ENCODE assay signal across 22 cellular contexts in genomic region chr9:35279946-35280345, GRCh38.
DNase-seq lines count a peak whose midpoint lies in the region; ATAC-seq, FAIRE-seq and TF ChIP-seq lines count a peak whose summit lies in the region.
"Had no signal": no experiment of that assay in that cellular context is flagged by ENCODE, and none has a peak within 500 bp of the region (broad histone marks: within the 10 kb centered on the region; RNA-seq: fewer than 3 reads in every experiment).

No MANE protein-coding gene starts in this region.

- no peaks in the 10 kb centered on the region for H3K36me3 ChIP-seq in IMR-90 (ENCODE audit: control insufficient read depth, insufficient read depth, low read length)
- no peaks in the 10 kb centered on the region for H3K36me3 ChIP-seq in osteoblast (ENCODE audit: insufficient read depth, low read length)
- H3K36me3 ChIP-seq: BLaER1 treated with 17β-estradiol and CSF1 and Interleukin-3, amounts not matched to agents 10 nM and 100 nM had no signal

- no peaks in the 10 kb centered on the region for H3K79me1 ChIP-seq in IMR-90 (ENCODE audit: low read depth in 1 of 2, low read length in 2 of 2)

- H3K27me3 ChIP-seq in IMR-90 (ENCODE audit: control insufficient read depth, insufficient read depth, low read length) (no peaks in the 10 kb centered on the region), osteoblast (ENCODE audit: insufficient read depth, low read length) (no peaks in the 10 kb centered on the region)
- H3K27me3 ChIP-seq: BLaER1 treated with 17β-estradiol and CSF1 and Interleukin-3, amounts not matched to agents 10 nM and 100 nM had no signal

- POLR2A ChIA-PET in A549 (lab: Yijun Ruan, JAX) (no interaction called here), IMR-90 (lab: Charles Lee; ENCODE audit: unreplicated experiment) (no interaction called here)

- TF ChIP-seq POLR2A in A549 (IDR thresholded peaks at IDR 0.05; ENCODE audit: low read length) (no peak), IMR-90 (IDR thresholded peaks at IDR 0.05; ENCODE audit: low read depth, low read length) (no peak)

- no peak overlapping the region for H2BK120ac ChIP-seq in IMR-90 (ENCODE audit: low read depth, low read length)

- no peak overlapping the region for H2BK15ac ChIP-seq in IMR-90 (ENCODE audit: low read depth, low read length)

- no peak overlapping the region for H3K9ac ChIP-seq in IMR-90 (ENCODE audit: low read depth, low read length)
- H3K9ac ChIP-seq: BLaER1 treated with 17β-estradiol and CSF1 and Interleukin-3, amounts not matched to agents 10 nM and 100 nM had no signal

- H4K20me1 ChIP-seq in IMR-90 (ENCODE audit: insufficient read depth, low read length), result no peaks in the 10 kb centered on the region
- H4K20me1 ChIP-seq in osteoblast (ENCODE audit: insufficient read depth, low read length), result no peaks in the 10 kb centered on the region
- H4K20me1 ChIP-seq: BLaER1 treated with 17β-estradiol and CSF1 and Interleukin-3, amounts not matched to agents 10 nM and 100 nM had no signal

- no peak for TF ChIP-seq EP300 in A549 (IDR thresholded peaks at IDR 0.05)

- no peaks in the 10 kb centered on the region for H3K27me3 Mint-ChIP-seq in osteocyte (ENCODE audit: unreplicated experiment)

- H3K18ac ChIP-seq in IMR-90 (ENCODE audit: low read depth, low read length), result no peak overlapping the region; the same call in 1 of the 2 replicates

- TF ChIP-seq RAD21 in A549 (conservative IDR thresholded peaks at IDR 0.05 in 1 of 2, IDR thresholded peaks at IDR 0.05 in 1 of 2) (no peak), IMR-90 (IDR thresholded peaks at IDR 0.05; ENCODE audit: low read length) (no peak)

- H3K9me1 ChIP-seq in IMR-90 (ENCODE audit: insufficient read depth, low read length), result no peaks in the 10 kb centered on the region

- peak overlapping the region in 1 of 2 experiments; percentile 42; a peak in 1 of 4 replicates for H4K8ac ChIP-seq in IMR-90 (ENCODE audit: low read depth in 2 of 2, low read length in 2 of 2)

- H2AK5ac ChIP-seq in IMR-90 (ENCODE audit: low read depth, low read length), result no peak overlapping the region

- peak overlapping the region; percentile 25; the same call in 1 of the 2 replicates for H3K14ac ChIP-seq in IMR-90 (replicated peaks; ENCODE audit: low read depth, low read length)

- H2BK5ac ChIP-seq in IMR-90 (ENCODE audit: low read depth, low read length, poor library complexity, severe bottlenecking), result no peak overlapping the region

- H3K4me3 ChIP-seq in A549 (no peak overlapping the region), IMR-90 (ENCODE audit: insufficient read depth, low read depth, low read length) (no peak overlapping the region), osteoblast (ENCODE audit: insufficient read depth, low read length) (no peak overlapping the region)
- H3K4me3 ChIP-seq: BLaER1 treated with 17β-estradiol and CSF1 and Interleukin-3, amounts not matched to agents 10 nM and 100 nM had no signal

- H3K9me3 Mint-ChIP-seq in osteocyte (ENCODE audit: unreplicated experiment), result no peaks in the 10 kb centered on the region
- H3K9me3 Mint-ChIP-seq: CD4-positive, alpha-beta T cell; CD8-positive, alpha-beta T cell had no signal

- no peak overlapping the region for H3K23ac ChIP-seq in IMR-90 (ENCODE audit: low read depth, low read length)

- H3K9me3 ChIP-seq in A549, result no peaks in the 10 kb centered on the region
- H3K9me3 ChIP-seq in IMR-90 (ENCODE audit: control insufficient read depth, insufficient read depth, low read length), result no peaks in the 10 kb centered on the region
- H3K9me3 ChIP-seq in osteoblast (ENCODE audit: low read depth, low read length), result no peaks in the 10 kb centered on the region
- H3K9me3 ChIP-seq: BLaER1 treated with 17β-estradiol and CSF1 and Interleukin-3, amounts not matched to agents 10 nM and 100 nM; Caco-2 had no signal

- H3K27ac Mint-ChIP-seq in osteocyte (ENCODE audit: unreplicated experiment), result no peak overlapping the region
- H3K27ac Mint-ChIP-seq: B cell; CD4-positive, alpha-beta T cell; CD8-positive, alpha-beta T cell had no signal

- no peak overlapping the region for H3K4me2 ChIP-seq in A549
- H3K4me2 ChIP-seq in IMR-90 (ENCODE audit: low read depth, low read length), result no peak overlapping the region
- H3K4me2 ChIP-seq in osteoblast (ENCODE audit: insufficient read depth, low read length), result no peak overlapping the region
- H3K4me2 ChIP-seq: BLaER1 treated with 17β-estradiol and CSF1 and Interleukin-3, amounts not matched to agents 10 nM and 100 nM had no signal

- no peak overlapping the region for H4K91ac ChIP-seq in IMR-90 (ENCODE audit: insufficient read depth, low read depth, low read length)

- no peak for FAIRE-seq in A549 (lab: Jason Lieb, UNC)
- FAIRE-seq: A204.1, D721Med, G401.6, GM12891, GM19239 had no signal

- TF ChIP-seq CTCF in A549 (IDR thresholded peaks at IDR 0.05) (no peak), IMR-90 (conservative IDR thresholded peaks at IDR 0.05; ENCODE audit: low read depth, low read length) (no peak), osteoblast (IDR thresholded peaks at IDR 0.05; ENCODE audit: extremely low read depth, low read depth, low read length) (no peak), osteocyte (IDR thresholded peaks at IDR 0.05) (no peak)

- no peak overlapping the region for H2AK9ac ChIP-seq in IMR-90 (replicated peaks; ENCODE audit: low read depth, low read length, poor library complexity)

- BruUV-seq in IMR-90 (replicated peaks; lab: Mats Ljungman, UMichigan), result no TSS peak

- no peak overlapping the region for H4K5ac ChIP-seq in IMR-90 (ENCODE audit: low read depth, low read length)

- in situ Hi-C loops in IMR-90 (cut with MboI; ENCODE audit: low sequenced_read_pairs), result no loop called here

- dilution Hi-C loops in IMR-90 (cut with HindIII; ENCODE audit: low sequenced_read_pairs, unreplicated experiment), result no loop called here

- 84% methylated on average over 2 of the region's 2 CpGs for WGBS in A549 (ENCODE audit: missing lambda C conversion rate)
- WGBS in IMR-90 (ENCODE audit: extremely low coverage in 2 of 2, insufficient read length in 1 of 2), 2 experiments, result no CpG with 5 or more reads among the region's 2 CpGs

- DNase-seq in A549 (ENCODE audit: low read depth in 1 of 2, low spot score in 1 of 2), result no peak
- no peak for DNase-seq in IMR-90
- DNase-seq in osteoblast (ENCODE audit: insufficient read length, low spot score, missing footprints), result no peak
- DNase-seq in NOMO-1 treated with DMSO at 0.1 percent for 48 hours (lab: John Stamatoyannopoulos, UW; ENCODE audit: unreplicated experiment), result no peak
- DNase-seq in osteocyte (ENCODE audit: extremely low spot score, unreplicated experiment), result no peak
- DNase-seq: 8988T; AML-193; Caco-2; Calu3; CD4-positive, alpha-beta T cell; CD8-positive, alpha-beta T cell; DMS79 treated with DMSO at 0.1 percent for 48 hours; GF-D8 had no signal

- CTCF ChIA-PET in A549 (lab: Yijun Ruan, JAX), result no interaction called here
- CTCF ChIA-PET in IMR-90 (lab: Yijun Ruan, JAX), result no interaction called here

- H3K79me2 ChIP-seq in osteoblast (ENCODE audit: insufficient read depth, low read length), result no peaks in the 10 kb centered on the region

- ATAC-seq in A549, result no peak
- ATAC-seq in IMR-90 (ENCODE audit: low read depth), result no peak
- no peak for ATAC-seq in HG02610 (IDR thresholded peaks at IDR 0.05; ENCODE audit: unreplicated experiment)
- ATAC-seq: CD8-positive, alpha-beta T cell had no signal

- no peak overlapping the region for H3K4me3 Mint-ChIP-seq in osteocyte (ENCODE audit: unreplicated experiment)
- H3K4me3 Mint-ChIP-seq: B cell; CD4-positive, alpha-beta T cell; CD8-positive, alpha-beta T cell had no signal

- H3K36me3 Mint-ChIP-seq in osteocyte (ENCODE audit: unreplicated experiment), result peaks cover 2% of the 10 kb centered on the region
- H3K36me3 Mint-ChIP-seq: CD8-positive, alpha-beta T cell had no signal

- H3K27ac ChIP-seq in A549 (no peak overlapping the region), IMR-90 (ENCODE audit: insufficient read depth, low read length) (no peak overlapping the region), osteoblast (ENCODE audit: low read depth, low read length) (no peak overlapping the region)
- H3K27ac ChIP-seq: BLaER1 treated with 17β-estradiol and CSF1 and Interleukin-3, amounts not matched to agents 10 nM and 100 nM; C4-2B had no signal

- no peak overlapping the region for H2BK20ac ChIP-seq in IMR-90 (ENCODE audit: low read depth, low read length)

- intact Hi-C loops in IMR-90 (cut with micrococcal nuclease), result loop anchor here (5.0 to 10.0 kb wide), 3 partner anchors 85 to 275 kb away; partner anchors contain the start of gene ATOSB

- H2AFZ ChIP-seq in IMR-90 (replicated peaks; ENCODE audit: low read length, poor library complexity) (no peak overlapping the region), osteoblast (ENCODE audit: low read length) (peak overlapping the region; percentile 28)

- no peak overlapping the region for H3K56ac ChIP-seq in IMR-90 (ENCODE audit: extremely low read depth, insufficient read depth, low read length)

- peaks cover 27% of the 10 kb centered on the region for H3K4me1 Mint-ChIP-seq in osteocyte (ENCODE audit: unreplicated experiment)

- H3K4me1 ChIP-seq in A549 (peaks cover 10% of the 10 kb centered on the region; the same call in 2 of the 3 replicates), IMR-90 (ENCODE audit: control insufficient read depth, insufficient read depth, low read length) (peaks cover 2% of the 10 kb centered on the region; the same call in 1 of the 2 replicates), osteoblast (ENCODE audit: insufficient read depth, low read length) (peaks cover 20% of the 10 kb centered on the region)
- H3K4me1 ChIP-seq: Caco-2 had no signal

- no peak overlapping the region; the same call in 1 of the 2 replicates for H3K4ac ChIP-seq in IMR-90 (ENCODE audit: low read depth, low read length)

TF ChIP-seq in A549, 52 proteins besides CTCF, POLR2A, EP300 and RAD21:
- TF ChIP-seq POLR2AphosphoS2 (conservative IDR thresholded peaks at IDR 0.05; ENCODE audit: low read length), result no peak
- TF ChIP-seq MAFK (IDR thresholded peaks at IDR 0.05; ENCODE audit: partially characterized antibody), result peak; percentile 52
- no peak for TF ChIP-seq MAX (IDR thresholded peaks at IDR 0.05)

TF ChIP-seq in IMR-90, 13 proteins besides CTCF, POLR2A, EP300 and RAD21:
- TF ChIP-seq MAZ (IDR thresholded peaks at IDR 0.05; ENCODE audit: borderline replicate concordance, low read depth, low read length), result no peak
- peak; percentile 47 for TF ChIP-seq MAFK (IDR thresholded peaks at IDR 0.05; ENCODE audit: low read depth, low read length)
